In the genomic region with DNA sequence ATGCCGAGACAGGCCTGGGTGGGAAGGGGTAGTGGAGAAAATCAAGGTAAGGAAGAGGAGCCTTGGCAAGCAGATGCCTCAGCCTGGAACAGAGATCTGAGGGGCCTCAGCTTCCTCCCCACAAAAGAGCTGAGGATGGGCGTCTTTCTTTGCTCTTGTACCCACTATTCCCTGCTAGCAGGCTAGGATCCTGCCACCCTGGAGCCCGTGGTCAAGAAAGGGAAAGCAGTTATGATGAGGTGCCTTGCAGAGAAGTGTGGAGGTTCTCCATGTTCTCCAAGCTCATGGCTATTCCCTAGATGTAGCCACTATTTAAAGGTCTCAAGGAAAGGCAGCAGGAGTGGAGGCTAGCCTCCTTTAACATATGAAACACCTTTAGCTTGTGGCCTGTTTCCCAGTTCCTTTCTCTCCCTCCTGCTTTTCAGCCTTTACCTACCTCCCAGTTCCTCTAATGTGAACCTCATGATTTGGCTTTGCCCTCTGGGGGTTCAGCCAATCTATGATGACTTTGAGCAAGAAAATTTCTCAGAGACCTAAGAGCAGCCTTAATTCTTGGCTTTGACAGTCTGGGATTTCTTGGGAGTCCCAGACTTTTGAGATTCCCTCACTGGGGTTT, we compare ENCODE assay signal across 9 cellular contexts. TPM values are rescaled to one million over a fixed set of nuclear protein-coding genes. Genes with fewer than 3 reads are reported as not detected.
A peak's percentile ranks its signal among the peaks of the same experiment; 100 is the strongest.
DNase-seq lines count a peak whose midpoint lies in the region; TF ChIP-seq lines count a peak whose summit lies in the region.
"Had no signal": no experiment of that assay in that cellular context is flagged by ENCODE, and none has a peak within 500 bp of the region (broad histone marks: within the 10 kb centered on the region; RNA-seq: fewer than 3 reads in every experiment).

No MANE protein-coding gene starts in this region.

- H3K4me1 ChIP-seq in BLaER1 (peaks cover 40% of the 10 kb centered on the region), ectodermal cell (ENCODE audit: control insufficient read depth, insufficient read depth, low read length) (peaks cover 29% of the 10 kb centered on the region), neural progenitor cell (peaks cover 27% of the 10 kb centered on the region)

- peak overlapping the region; percentile 90 for H3K4me2 ChIP-seq in BLaER1
- peak overlapping the region; percentile 77 for H3K4me2 ChIP-seq in neural progenitor cell

- H4K20me1 ChIP-seq in BLaER1 = no peaks in the 10 kb centered on the region
- H4K20me1 ChIP-seq in neural progenitor cell (ENCODE audit: low read depth) = no peaks in the 10 kb centered on the region

- peak overlapping the region; percentile 92 for H3K4me3 Mint-ChIP-seq in neural progenitor cell

- H3K4me3 ChIP-seq in BLaER1 (peak overlapping the region; percentile 69), ectodermal cell (ENCODE audit: insufficient read depth, low read depth, low read length) (peak overlapping the region; percentile 32), neural progenitor cell (peak overlapping the region; percentile 47)

- DNase-seq in SK-N-DZ (ENCODE audit: low spot score) = peak; percentile 35
- no peak for DNase-seq in neural progenitor cell (ENCODE audit: low spot score)
- DNase-seq in HK-2 (ENCODE audit: unreplicated experiment) = no peak
- DNase-seq in NCI-H146 treated with DMSO at 0.1 percent for 48 hours (lab: John Stamatoyannopoulos, UW; ENCODE audit: unreplicated experiment) = no peak
- no peak for DNase-seq in NCI-H1417 (lab: John Stamatoyannopoulos, UW)
- no peak for DNase-seq in ACHN
- DNase-seq: NCI-H446 had no signal

- H2AFZ ChIP-seq in neural progenitor cell (replicated peaks) = peak overlapping the region; percentile 66

- in situ Hi-C loops in ACHN (cut with HindIII; ENCODE audit: low pct_ligation_motif_present, low pct_unique_long_range_greater_than_20kb, low sequenced_read_pairs) = no loop called here

- H3F3A ChIP-seq in neural progenitor cell (ENCODE audit: low read depth) = peaks cover 31% of the 10 kb centered on the region

- WGBS in ectodermal cell, 2 experiments = 47 to 57% methylated on average over 3 of the region's 3 CpGs

- H3K9me3 Mint-ChIP-seq in neural progenitor cell = no peaks in the 10 kb centered on the region

- H3K36me3 ChIP-seq in BLaER1 (peaks cover 26% of the 10 kb centered on the region), ectodermal cell (ENCODE audit: control insufficient read depth, insufficient read depth, low read length) (peaks cover 16% of the 10 kb centered on the region), neural progenitor cell (no peaks in the 10 kb centered on the region)

- H3K27ac ChIP-seq in BLaER1 (peak overlapping the region; percentile 81), ectodermal cell (ENCODE audit: insufficient read depth, low read depth, low read length, poor library complexity, severe bottlenecking) (peak overlapping the region; percentile 75), neural progenitor cell (no peak overlapping the region)

- H3K9me3 ChIP-seq in BLaER1 (no peaks in the 10 kb centered on the region), ectodermal cell (ENCODE audit: control insufficient read depth, low read length) (no peaks in the 10 kb centered on the region), neural progenitor cell (ENCODE audit: low read depth) (no peaks in the 10 kb centered on the region)

- peaks cover 7% of the 10 kb centered on the region for H3K27me3 Mint-ChIP-seq in neural progenitor cell (ENCODE audit: insufficient read depth, low read depth)

- H3K79me2 ChIP-seq in neural progenitor cell (ENCODE audit: low read depth) = peaks cover 8% of the 10 kb centered on the region

- no peak for TF ChIP-seq CTCF in neural progenitor cell (IDR thresholded peaks at IDR 0.05)

- peaks cover 48% of the 10 kb centered on the region for H3K4me1 Mint-ChIP-seq in neural progenitor cell

- peak overlapping the region; percentile 81 for H3K9ac ChIP-seq in BLaER1
- no peak overlapping the region for H3K9ac ChIP-seq in neural progenitor cell

- H3K27me3 ChIP-seq in BLaER1 (no peaks in the 10 kb centered on the region), ectodermal cell (ENCODE audit: control insufficient read depth, insufficient read depth, low read length, poor library complexity, severe bottlenecking) (no peaks in the 10 kb centered on the region), neural progenitor cell (no peaks in the 10 kb centered on the region)

- H3K27ac Mint-ChIP-seq in neural progenitor cell = peak overlapping the region; percentile 99

- H3K36me3 Mint-ChIP-seq in neural progenitor cell = peaks cover 15% of the 10 kb centered on the region

RNA-seq across cellular contexts. Expression of a gene that starts 1.1 kb away (rescaled TPM):
- 4.0 and 5.0 TPM in 2 replicates for polyA plus RNA-seq in SK-N-DZ (2014; cell fraction: cytosol; rRNA removed)
- 3.2 and 13.6 TPM in 2 replicates for polyA plus RNA-seq in SK-N-DZ (2014; cell fraction: nucleus; rRNA removed)
- 14.7 TPM for polyA plus RNA-seq in ectodermal cell (2013, experiment 1 of 4)
- 14.5 TPM for polyA plus RNA-seq in ectodermal cell (2013, experiment 2 of 4)
- 12.4 TPM for polyA plus RNA-seq in ectodermal cell (2013, experiment 3 of 4)
- polyA plus RNA-seq in ectodermal cell (2013, experiment 4 of 4) = 13.1 TPM
- total RNA-seq in neural progenitor cell (ENCODE audit: low replicate concordance) = 2.1 and 4.4 TPM in 2 replicates

RNA-seq across cellular contexts. Expression of a gene that starts 19.7 kb away (rescaled TPM):
- 360 and 480 TPM in 2 replicates for polyA plus RNA-seq in SK-N-DZ (2014; cell fraction: cytosol; rRNA removed)
- polyA plus RNA-seq in SK-N-DZ (2014; cell fraction: nucleus; rRNA removed) = 280 and 660 TPM in 2 replicates
- 1,334 TPM for polyA plus RNA-seq in ectodermal cell (2013, experiment 1 of 4)
- 1,335 TPM for polyA plus RNA-seq in ectodermal cell (2013, experiment 2 of 4)
- 2,263 TPM for polyA plus RNA-seq in ectodermal cell (2013, experiment 3 of 4)
- 2,496 TPM for polyA plus RNA-seq in ectodermal cell (2013, experiment 4 of 4)
- 721 and 819 TPM in 2 replicates for total RNA-seq in neural progenitor cell (ENCODE audit: low replicate concordance)

RNA-seq across cellular contexts. Expression of a gene that starts 24.9 kb away (rescaled TPM):
- 15.3 and 15.7 TPM in 2 replicates for polyA plus RNA-seq in SK-N-DZ (2014; cell fraction: cytosol; rRNA removed)
- polyA plus RNA-seq in SK-N-DZ (2014; cell fraction: nucleus; rRNA removed) = 17.3 and 21.9 TPM in 2 replicates
- polyA plus RNA-seq in ectodermal cell (2013, experiment 1 of 4) = 28.0 TPM
- 29.0 TPM for polyA plus RNA-seq in ectodermal cell (2013, experiment 2 of 4)
- polyA plus RNA-seq in ectodermal cell (2013, experiment 3 of 4) = 23.9 TPM
- polyA plus RNA-seq in ectodermal cell (2013, experiment 4 of 4) = 28.0 TPM
- 17.5 and 35.5 TPM in 2 replicates for total RNA-seq in neural progenitor cell (ENCODE audit: low replicate concordance)

RNA-seq across cellular contexts. Expression of a gene that starts 48.1 kb away (rescaled TPM):
- 37.1 and 42.8 TPM in 2 replicates for polyA plus RNA-seq in SK-N-DZ (2014; cell fraction: cytosol; rRNA removed)
- 22.1 and 33.4 TPM in 2 replicates for polyA plus RNA-seq in SK-N-DZ (2014; cell fraction: nucleus; rRNA removed)
- polyA plus RNA-seq in ectodermal cell (2013, experiment 1 of 4) = 87.9 TPM
- polyA plus RNA-seq in ectodermal cell (2013, experiment 2 of 4) = 87.3 TPM
- polyA plus RNA-seq in ectodermal cell (2013, experiment 3 of 4) = 62.6 TPM
- 74.3 TPM for polyA plus RNA-seq in ectodermal cell (2013, experiment 4 of 4)
- total RNA-seq in neural progenitor cell (ENCODE audit: low replicate concordance) = 62.9 and 64.5 TPM in 2 replicates

RNA-seq across cellular contexts. Expression of a gene that starts 55.4 kb away (rescaled TPM):
- polyA plus RNA-seq in SK-N-DZ (2014; cell fraction: cytosol; rRNA removed) = 80.8 and 89.1 TPM in 2 replicates
- 86.2 and 97.4 TPM in 2 replicates for polyA plus RNA-seq in SK-N-DZ (2014; cell fraction: nucleus; rRNA removed)
- 65.8 TPM for polyA plus RNA-seq in ectodermal cell (2013, experiment 1 of 4)
- 54.3 TPM for polyA plus RNA-seq in ectodermal cell (2013, experiment 2 of 4)
- polyA plus RNA-seq in ectodermal cell (2013, experiment 3 of 4) = 61.2 TPM
- 62.9 TPM for polyA plus RNA-seq in ectodermal cell (2013, experiment 4 of 4)
- total RNA-seq in neural progenitor cell (ENCODE audit: low replicate concordance) = 46.5 and 52.2 TPM in 2 replicates
